2 cellular contexts compared by ENCODE assay signal in the genomic region with DNA sequence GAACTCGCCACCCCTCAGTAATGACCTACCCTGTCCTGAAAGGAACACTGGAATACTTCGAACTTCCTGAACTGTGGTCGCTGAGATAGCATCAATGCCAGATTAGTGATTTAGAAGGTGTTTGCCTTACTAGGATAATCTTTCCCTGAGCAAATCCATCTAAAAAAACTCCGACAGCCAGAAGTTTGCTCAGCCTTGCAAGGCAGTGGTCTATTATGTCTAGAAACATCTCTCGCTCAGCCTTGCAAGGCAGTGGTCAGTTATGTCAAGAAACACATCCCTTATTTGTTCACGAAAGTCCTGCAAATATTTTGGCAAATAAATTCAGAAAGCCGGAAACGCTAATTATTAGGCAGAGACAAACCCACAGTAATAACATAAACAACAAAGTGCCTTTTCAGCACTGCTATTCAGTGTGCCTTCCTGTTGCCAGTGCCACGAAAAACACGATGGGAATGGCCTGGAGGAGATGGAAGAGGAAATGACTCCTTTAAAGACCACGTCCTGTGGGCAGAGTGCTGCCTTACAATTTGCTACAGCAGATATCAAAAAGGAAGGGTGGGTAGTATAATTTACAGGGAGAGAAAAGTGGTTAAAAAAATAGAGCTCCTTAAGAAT.
TF ChIP-seq lines count a peak whose summit lies in the region.

No MANE protein-coding gene starts in this region.

TF ChIP-seq in liver, 16 proteins besides CTCF, POLR2A, EP300 and RAD21 (continued from another document):
- TF ChIP-seq, protein P1, sequence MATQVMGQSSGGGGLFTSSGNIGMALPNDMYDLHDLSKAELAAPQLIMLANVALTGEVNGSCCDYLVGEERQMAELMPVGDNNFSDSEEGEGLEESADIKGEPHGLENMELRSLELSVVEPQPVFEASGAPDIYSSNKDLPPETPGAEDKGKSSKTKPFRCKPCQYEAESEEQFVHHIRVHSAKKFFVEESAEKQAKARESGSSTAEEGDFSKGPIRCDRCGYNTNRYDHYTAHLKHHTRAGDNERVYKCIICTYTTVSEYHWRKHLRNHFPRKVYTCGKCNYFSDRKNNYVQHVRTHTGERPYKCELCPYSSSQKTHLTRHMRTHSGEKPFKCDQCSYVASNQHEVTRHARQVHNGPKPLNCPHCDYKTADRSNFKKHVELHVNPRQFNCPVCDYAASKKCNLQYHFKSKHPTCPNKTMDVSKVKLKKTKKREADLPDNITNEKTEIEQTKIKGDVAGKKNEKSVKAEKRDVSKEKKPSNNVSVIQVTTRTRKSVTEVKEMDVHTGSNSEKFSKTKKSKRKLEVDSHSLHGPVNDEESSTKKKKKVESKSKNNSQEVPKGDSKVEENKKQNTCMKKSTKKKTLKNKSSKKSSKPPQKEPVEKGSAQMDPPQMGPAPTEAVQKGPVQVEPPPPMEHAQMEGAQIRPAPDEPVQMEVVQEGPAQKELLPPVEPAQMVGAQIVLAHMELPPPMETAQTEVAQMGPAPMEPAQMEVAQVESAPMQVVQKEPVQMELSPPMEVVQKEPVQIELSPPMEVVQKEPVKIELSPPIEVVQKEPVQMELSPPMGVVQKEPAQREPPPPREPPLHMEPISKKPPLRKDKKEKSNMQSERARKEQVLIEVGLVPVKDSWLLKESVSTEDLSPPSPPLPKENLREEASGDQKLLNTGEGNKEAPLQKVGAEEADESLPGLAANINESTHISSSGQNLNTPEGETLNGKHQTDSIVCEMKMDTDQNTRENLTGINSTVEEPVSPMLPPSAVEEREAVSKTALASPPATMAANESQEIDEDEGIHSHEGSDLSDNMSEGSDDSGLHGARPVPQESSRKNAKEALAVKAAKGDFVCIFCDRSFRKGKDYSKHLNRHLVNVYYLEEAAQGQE (IDR thresholded peaks at IDR 0.05) = peak; percentile 13
- TF ChIP-seq SP1 (IDR thresholded peaks at IDR 0.05) (peak; percentile 31), YY1 (IDR thresholded peaks at IDR 0.05) (no peak)

TF ChIP-seq in HepG2, 621 proteins besides CTCF, POLR2A, EP300 and RAD21 (continued from another document):
- no peak for TF ChIP-seq ZNF501 (CRISPR knock-in tag; IDR thresholded peaks at IDR 0.05)
- no peak for TF ChIP-seq ZNF24 (IDR thresholded peaks at IDR 0.05)
- no peak for TF ChIP-seq ZSCAN12 (CRISPR knock-in tag; IDR thresholded peaks at IDR 0.05)
- TF ChIP-seq ZNF879 (CRISPR knock-in tag; IDR thresholded peaks at IDR 0.05) = no peak
- TF ChIP-seq, protein P2, sequence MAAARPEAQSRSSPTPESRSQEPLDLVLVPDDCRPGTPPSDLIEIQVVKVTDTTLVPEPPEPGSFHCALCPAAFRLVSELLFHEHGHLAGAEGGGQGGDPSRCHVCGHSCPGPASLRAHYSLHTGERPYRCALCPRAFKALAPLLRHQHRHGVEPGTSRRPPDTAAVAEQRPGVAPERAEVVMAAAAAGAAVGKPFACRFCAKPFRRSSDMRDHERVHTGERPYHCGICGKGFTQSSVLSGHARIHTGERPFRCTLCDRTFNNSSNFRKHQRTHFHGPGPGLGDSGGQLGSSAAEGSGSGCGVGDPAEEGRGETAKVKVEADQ (CRISPR knock-in tag; IDR thresholded peaks at IDR 0.05; ENCODE audit: borderline replicate concordance) = no peak
- TF ChIP-seq MAF1 (CRISPR knock-in tag; IDR thresholded peaks at IDR 0.05; ENCODE audit: borderline replicate concordance) = no peak
- no peak for TF ChIP-seq RCOR2 (CRISPR knock-in tag; IDR thresholded peaks at IDR 0.05)
- no peak for TF ChIP-seq KLF6 (CRISPR knock-in tag; IDR thresholded peaks at IDR 0.05)
